Comparison of ENCODE assay signal across 9 cellular contexts in genomic region chr14:74841230-74842207, GRCh38. TPM values are rescaled to one million over a fixed set of nuclear protein-coding genes. Genes with fewer than 3 reads are reported as not detected.
A peak's percentile ranks its signal among the peaks of the same experiment; 100 is the strongest.
DNase-seq lines count a peak whose midpoint lies in the region; ATAC-seq, FAIRE-seq and TF ChIP-seq lines count a peak whose summit lies in the region.
"Had no signal": no experiment of that assay in that cellular context is flagged by ENCODE, and none has a peak within 500 bp of the region (broad histone marks: within the 10 kb centered on the region; RNA-seq: fewer than 3 reads in every experiment).

No MANE protein-coding gene starts in this region.

- peaks cover 0 to 4% of the 10 kb centered on the region in 2 donors for H3K4me1 ChIP-seq in kidney (ENCODE audit: control insufficient read depth in 1 of 2, insufficient read depth in 1 of 2, low read depth in 1 of 2, low read length in 2 of 2)

- peaks cover 62% of the 10 kb centered on the region for H3K4me1 Mint-ChIP-seq in activated naive CD8-positive, alpha-beta T cell (ENCODE audit: low read depth)

- peaks cover 2% of the 10 kb centered on the region for H3K36me3 Mint-ChIP-seq in activated naive CD8-positive, alpha-beta T cell

- H3K9me3 Mint-ChIP-seq in activated naive CD8-positive, alpha-beta T cell (ENCODE audit: low read depth), result no peaks in the 10 kb centered on the region

- peak overlapping the region; percentile 91 for H3K27ac Mint-ChIP-seq in activated naive CD8-positive, alpha-beta T cell

- in situ Hi-C loops in ACHN (cut with HindIII; ENCODE audit: low pct_ligation_motif_present, low pct_unique_long_range_greater_than_20kb, low sequenced_read_pairs), result no loop called here

- no peaks in the 10 kb centered on the region for H3K36me3 ChIP-seq in kidney (ENCODE audit: control insufficient read depth in 1 of 2, insufficient read depth in 2 of 2, low read length in 2 of 2)

- no peak overlapping the region for H3K4me3 ChIP-seq in kidney (ENCODE audit: low read length in 2 of 2)

- FAIRE-seq in GM12892 (lab: Jason Lieb, UNC) (peak; percentile 92), kidney (lab: Jason Lieb, UNC) (no peak)

- H3K27ac ChIP-seq in kidney (ENCODE audit: low read depth in 2 of 2, low read length in 2 of 2), result no peak overlapping the region

- TF ChIP-seq CTCF in kidney (IDR thresholded peaks at IDR 0.05; ENCODE audit: borderline replicate concordance, extremely low read depth, insufficient read depth), result no peak

- no peak for TF ChIP-seq POLR2A in GM12892 (IDR thresholded peaks at IDR 0.05; ENCODE audit: low read depth, low read length)

- ATAC-seq in GM21390 (IDR thresholded peaks at IDR 0.05; ENCODE audit: unreplicated experiment) (peak; percentile 58), HG03469 (IDR thresholded peaks at IDR 0.05; ENCODE audit: unreplicated experiment) (peak; percentile 57), SK-N-SH treated with all-trans-retinoic acid at 6 μM for 48 hours (no peak)

- H3K9ac ChIP-seq in kidney (ENCODE audit: low read length in 2 of 2), result no peak overlapping the region

- DNase-seq in GM12892 (ENCODE audit: insufficient read length) (no peak), kidney (no peak), ACHN (no peak), DMS53 treated with DMSO at 0.1 percent for 48 hours (lab: John Stamatoyannopoulos, UW; ENCODE audit: unreplicated experiment) (no peak)

- H3K4me3 Mint-ChIP-seq in activated naive CD8-positive, alpha-beta T cell, result peak overlapping the region; percentile 49

- no peaks in the 10 kb centered on the region for H3K9me3 ChIP-seq in kidney (ENCODE audit: control insufficient read depth in 1 of 2, low read length in 2 of 2)

- H3K27me3 Mint-ChIP-seq in activated naive CD8-positive, alpha-beta T cell, result no peaks in the 10 kb centered on the region

- intact Hi-C loops in kidney (cut with DNase I), result no loop called here

TF ChIP-seq in SK-N-SH treated with all-trans-retinoic acid at 6 μM for 48 hours, 23 proteins besides CTCF, POLR2A, EP300 and RAD21:
- TF ChIP-seq, protein P1, sequence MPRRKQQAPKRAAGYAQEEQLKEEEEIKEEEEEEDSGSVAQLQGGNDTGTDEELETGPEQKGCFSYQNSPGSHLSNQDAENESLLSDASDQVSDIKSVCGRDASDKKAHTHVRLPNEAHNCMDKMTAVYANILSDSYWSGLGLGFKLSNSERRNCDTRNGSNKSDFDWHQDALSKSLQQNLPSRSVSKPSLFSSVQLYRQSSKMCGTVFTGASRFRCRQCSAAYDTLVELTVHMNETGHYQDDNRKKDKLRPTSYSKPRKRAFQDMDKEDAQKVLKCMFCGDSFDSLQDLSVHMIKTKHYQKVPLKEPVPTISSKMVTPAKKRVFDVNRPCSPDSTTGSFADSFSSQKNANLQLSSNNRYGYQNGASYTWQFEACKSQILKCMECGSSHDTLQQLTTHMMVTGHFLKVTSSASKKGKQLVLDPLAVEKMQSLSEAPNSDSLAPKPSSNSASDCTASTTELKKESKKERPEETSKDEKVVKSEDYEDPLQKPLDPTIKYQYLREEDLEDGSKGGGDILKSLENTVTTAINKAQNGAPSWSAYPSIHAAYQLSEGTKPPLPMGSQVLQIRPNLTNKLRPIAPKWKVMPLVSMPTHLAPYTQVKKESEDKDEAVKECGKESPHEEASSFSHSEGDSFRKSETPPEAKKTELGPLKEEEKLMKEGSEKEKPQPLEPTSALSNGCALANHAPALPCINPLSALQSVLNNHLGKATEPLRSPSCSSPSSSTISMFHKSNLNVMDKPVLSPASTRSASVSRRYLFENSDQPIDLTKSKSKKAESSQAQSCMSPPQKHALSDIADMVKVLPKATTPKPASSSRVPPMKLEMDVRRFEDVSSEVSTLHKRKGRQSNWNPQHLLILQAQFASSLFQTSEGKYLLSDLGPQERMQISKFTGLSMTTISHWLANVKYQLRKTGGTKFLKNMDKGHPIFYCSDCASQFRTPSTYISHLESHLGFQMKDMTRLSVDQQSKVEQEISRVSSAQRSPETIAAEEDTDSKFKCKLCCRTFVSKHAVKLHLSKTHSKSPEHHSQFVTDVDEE (CRISPR knock-in tag; IDR thresholded peaks at IDR 0.05), result no peak
- no peak for TF ChIP-seq ZFP3 (CRISPR knock-in tag; IDR thresholded peaks at IDR 0.05)
- TF ChIP-seq ISL1 (CRISPR knock-in tag; IDR thresholded peaks at IDR 0.05), result no peak
- no peak for TF ChIP-seq ZNF8 (CRISPR knock-in tag; IDR thresholded peaks at IDR 0.05)
- no peak for TF ChIP-seq POU6F1 (CRISPR knock-in tag; IDR thresholded peaks at IDR 0.05; ENCODE audit: borderline replicate concordance, low read depth)
- no peak for TF ChIP-seq CSDC2 (CRISPR knock-in tag; IDR thresholded peaks at IDR 0.05)
- no peak for TF ChIP-seq ARNTL (CRISPR knock-in tag; IDR thresholded peaks at IDR 0.05; ENCODE audit: borderline replicate concordance, low read depth)
- TF ChIP-seq ZFP30 (CRISPR knock-in tag; IDR thresholded peaks at IDR 0.05), result no peak
- no peak for TF ChIP-seq OSR1 (CRISPR knock-in tag; IDR thresholded peaks at IDR 0.05)
- no peak for TF ChIP-seq TOX (CRISPR knock-in tag; IDR thresholded peaks at IDR 0.05; ENCODE audit: borderline replicate concordance)
- TF ChIP-seq SNAI2 (CRISPR knock-in tag; IDR thresholded peaks at IDR 0.05), result no peak
- TF ChIP-seq, protein P2, sequence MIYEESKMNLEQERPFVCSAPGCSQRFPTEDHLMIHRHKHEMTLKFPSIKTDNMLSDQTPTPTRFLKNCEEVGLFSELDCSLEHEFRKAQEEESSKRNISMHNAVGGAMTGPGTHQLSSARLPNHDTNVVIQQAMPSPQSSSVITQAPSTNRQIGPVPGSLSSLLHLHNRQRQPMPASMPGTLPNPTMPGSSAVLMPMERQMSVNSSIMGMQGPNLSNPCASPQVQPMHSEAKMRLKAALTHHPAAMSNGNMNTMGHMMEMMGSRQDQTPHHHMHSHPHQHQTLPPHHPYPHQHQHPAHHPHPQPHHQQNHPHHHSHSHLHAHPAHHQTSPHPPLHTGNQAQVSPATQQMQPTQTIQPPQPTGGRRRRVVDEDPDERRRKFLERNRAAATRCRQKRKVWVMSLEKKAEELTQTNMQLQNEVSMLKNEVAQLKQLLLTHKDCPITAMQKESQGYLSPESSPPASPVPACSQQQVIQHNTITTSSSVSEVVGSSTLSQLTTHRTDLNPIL (CRISPR knock-in tag; IDR thresholded peaks at IDR 0.05; ENCODE audit: low read depth), result no peak
- TF ChIP-seq TCF4 (CRISPR knock-in tag; IDR thresholded peaks at IDR 0.05; ENCODE audit: borderline replicate concordance), result no peak
- TF ChIP-seq GLIS3 (CRISPR knock-in tag; IDR thresholded peaks at IDR 0.05), result no peak
- no peak for TF ChIP-seq PATZ1 (CRISPR knock-in tag; IDR thresholded peaks at IDR 0.05; ENCODE audit: borderline replicate concordance)

RNA-seq across cellular contexts. Expression of gene PROX2, which starts 34.4 kb away (rescaled TPM):
- 0.93 TPM for polyA plus RNA-seq in GM12892 (2012; ENCODE audit: missing spikeins)
- not detected for total RNA-seq in kidney
- not detected for polyA plus RNA-seq in kidney (ENCODE audit: insufficient read depth, low read depth, low replicate concordance)
- total RNA-seq: lung microvascular endothelial cell had no signal

RNA-seq across cellular contexts. Expression of gene DLST, which starts 40.2 kb away (rescaled TPM):
- polyA plus RNA-seq in GM12892 (2012; ENCODE audit: missing spikeins), result 65.7 TPM
- 98.6 TPM for total RNA-seq in kidney
- 112 TPM for polyA plus RNA-seq in kidney (ENCODE audit: insufficient read depth, low read depth, low replicate concordance)
